Comparison of ENCODE assay signal across 19 cellular contexts in the genomic region with DNA sequence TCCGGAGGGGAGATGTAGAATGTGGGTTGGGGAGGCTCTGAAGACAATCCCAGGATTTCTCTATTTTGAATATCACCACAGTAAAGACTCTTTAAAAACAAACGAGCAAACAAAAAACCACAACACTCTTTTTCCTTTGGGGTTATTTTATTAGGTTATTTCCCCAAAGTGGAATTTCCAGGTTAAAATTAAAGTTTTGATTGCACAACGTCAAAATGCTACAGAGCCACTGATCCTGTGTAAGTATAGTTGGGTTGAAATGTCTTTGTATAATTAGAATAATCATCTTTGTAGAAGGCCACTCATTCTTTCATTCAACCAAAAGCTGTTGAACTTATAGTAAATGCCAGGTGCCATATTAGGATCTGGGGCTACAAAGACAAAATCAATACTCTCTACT. TPM values are rescaled to one million over a fixed set of nuclear protein-coding genes. Genes with fewer than 3 reads are reported as not detected.
DNase-seq lines count a peak whose midpoint lies in the region; ATAC-seq and TF ChIP-seq lines count a peak whose summit lies in the region.
"Had no signal": no experiment of that assay in that cellular context is flagged by ENCODE, and none has a peak within 500 bp of the region (broad histone marks: within the 10 kb centered on the region; RNA-seq: fewer than 3 reads in every experiment).

No MANE protein-coding gene starts in this region.

- H3K9me3 ChIP-seq in BLaER1 (no peaks in the 10 kb centered on the region), testis (no peaks in the 10 kb centered on the region)
- H3K9me3 ChIP-seq: SK-N-SH had no signal

- H3K27me3 ChIP-seq in BLaER1, result no peaks in the 10 kb centered on the region
- H3K27me3 ChIP-seq in testis, result no peaks in the 10 kb centered on the region

- DNase-seq in UCSD-AML1 (lab: John Stamatoyannopoulos, UW; ENCODE audit: unreplicated experiment) (no peak), GM13977 (ENCODE audit: low spot score) (no peak), testis (no peak)
- DNase-seq: AML-193; Calu3; CD4-positive, alpha-beta memory T cell; GOT3; Karpas-422; NCI-H1105 treated with DMSO at 0.1 percent for 48 hours; NCI-H1694 treated with DMSO at 0.1 percent for 48 hours; NCI-H2107; NCI-H2227 treated with DMSO at 0.1 percent for 48 hours; NCI-H524; SHP77; SK-N-SH had no signal

- H3K9me3 Mint-ChIP-seq in IgD-negative memory B cell, result no peaks in the 10 kb centered on the region
- H3K9me3 Mint-ChIP-seq in activated naive CD8-positive, alpha-beta T cell (ENCODE audit: low read depth), result no peaks in the 10 kb centered on the region
- no peaks in the 10 kb centered on the region for H3K9me3 Mint-ChIP-seq in stimulated activated memory B cell treated with anti-CD40 and anti-IgM and Interleukin-4, amounts not matched to agents 10 μg/mL and 1 μg/mL and 100 μg/mL, for 72 hours
- H3K9me3 Mint-ChIP-seq: CD4-positive, alpha-beta memory T cell had no signal

- H3K36me3 Mint-ChIP-seq in IgD-negative memory B cell, result peaks cover 2% of the 10 kb centered on the region
- no peaks in the 10 kb centered on the region for H3K36me3 Mint-ChIP-seq in activated naive CD8-positive, alpha-beta T cell
- no peaks in the 10 kb centered on the region for H3K36me3 Mint-ChIP-seq in stimulated activated memory B cell treated with anti-CD40 and anti-IgM and Interleukin-4, amounts not matched to agents 10 μg/mL and 1 μg/mL and 100 μg/mL, for 72 hours
- H3K36me3 Mint-ChIP-seq: CD4-positive, alpha-beta memory T cell had no signal

- TF ChIP-seq CTCF in GM13977 (IDR thresholded peaks at IDR 0.05; ENCODE audit: extremely low read depth, insufficient read depth, missing control alignments) (no peak), testis (IDR thresholded peaks at IDR 0.05) (no peak)

- peak overlapping the region; percentile 13; the same call in 1 of the 2 replicates for H3K9ac ChIP-seq in BLaER1
- H3K9ac ChIP-seq: SK-N-SH had no signal

- peaks cover 23% of the 10 kb centered on the region for H3K27me3 Mint-ChIP-seq in IgD-negative memory B cell
- H3K27me3 Mint-ChIP-seq in activated naive CD8-positive, alpha-beta T cell, result no peaks in the 10 kb centered on the region
- H3K27me3 Mint-ChIP-seq in stimulated activated memory B cell treated with anti-CD40 and anti-IgM and Interleukin-4, amounts not matched to agents 10 μg/mL and 1 μg/mL and 100 μg/mL, for 72 hours, result peaks cover 22% of the 10 kb centered on the region

- peak overlapping the region in 2 of 3 donors; percentile 26 to 46 for H3K27ac Mint-ChIP-seq in IgD-negative memory B cell
- H3K27ac Mint-ChIP-seq in activated naive CD8-positive, alpha-beta T cell, result no peak overlapping the region
- peak overlapping the region; percentile 79 for H3K27ac Mint-ChIP-seq in stimulated activated memory B cell treated with anti-CD40 and anti-IgM and Interleukin-4, amounts not matched to agents 10 μg/mL and 1 μg/mL and 100 μg/mL, for 72 hours

- H3K4me1 Mint-ChIP-seq in IgD-negative memory B cell, result peaks cover 15 to 27% (median 23%) of the 10 kb centered on the region in 3 donors
- peaks cover 11% of the 10 kb centered on the region for H3K4me1 Mint-ChIP-seq in activated naive CD8-positive, alpha-beta T cell (ENCODE audit: low read depth)
- H3K4me1 Mint-ChIP-seq in stimulated activated memory B cell treated with anti-CD40 and anti-IgM and Interleukin-4, amounts not matched to agents 10 μg/mL and 1 μg/mL and 100 μg/mL, for 72 hours, result peaks cover 52% of the 10 kb centered on the region

- H3K4me1 ChIP-seq in BLaER1, result peaks cover 37% of the 10 kb centered on the region
- no peaks in the 10 kb centered on the region for H3K4me1 ChIP-seq in testis

- peak overlapping the region; percentile 48 for H3K27ac ChIP-seq in BLaER1
- H3K27ac ChIP-seq in testis, result no peak overlapping the region

- in situ Hi-C loops in GM13977 (cut with MboI; ENCODE audit: low pct_unique_long_range_greater_than_20kb, low sequenced_read_pairs, unreplicated experiment), result no loop called here

- H4K20me1 ChIP-seq in BLaER1, result no peaks in the 10 kb centered on the region

- H3K4me3 ChIP-seq in BLaER1, result no peak overlapping the region
- no peak overlapping the region for H3K4me3 ChIP-seq in testis

- intact Hi-C loops in testis (cut with DNase I; ENCODE audit: low total_unique reads), result no loop called here

- ATAC-seq in stimulated activated memory B cell treated with anti-CD40 and anti-IgM and Interleukin-4, amounts not matched to agents 10 μg/mL and 1 μg/mL and 100 μg/mL, for 72 hours, result no peak

- TF ChIP-seq POLR2A in testis (IDR thresholded peaks at IDR 0.05), result no peak

- 71 to 74% methylated on average over 3 of the region's 3 CpGs for WGBS in testis, 2 donors

- peak overlapping the region; percentile 77 for H3K4me2 ChIP-seq in BLaER1
- H3K4me2 ChIP-seq: SK-N-SH had no signal

- no peaks in the 10 kb centered on the region for H3K36me3 ChIP-seq in BLaER1
- no peaks in the 10 kb centered on the region for H3K36me3 ChIP-seq in testis (ENCODE audit: low read depth, missing control alignments)

- H3K4me3 Mint-ChIP-seq in IgD-negative memory B cell, result peak overlapping the region in 1 of 4 donors; percentile 11
- H3K4me3 Mint-ChIP-seq in activated naive CD8-positive, alpha-beta T cell, result peak overlapping the region; percentile 22
- H3K4me3 Mint-ChIP-seq in stimulated activated memory B cell treated with anti-CD40 and anti-IgM and Interleukin-4, amounts not matched to agents 10 μg/mL and 1 μg/mL and 100 μg/mL, for 72 hours, result peak overlapping the region; percentile 40
- H3K4me3 Mint-ChIP-seq: CD4-positive, alpha-beta memory T cell had no signal

RNA-seq across cellular contexts. Expression of a gene that starts 19.6 kb away (rescaled TPM):
- polyA plus RNA-seq in IgD-negative memory B cell, result 31.1 TPM
- total RNA-seq in testis, result 10 to 100 TPM; 20.4 to 30.8 TPM
- polyA plus RNA-seq in testis (ENCODE audit: insufficient read depth, low read depth, low replicate concordance), result 28.0 TPM
